15 cellular contexts compared by ENCODE assay signal in genomic region chr5:57324888-57325287, GRCh38.
"Had no signal": no experiment of that assay in that cellular context is flagged by ENCODE, and none has a peak within 500 bp of the region (broad histone marks: within the 10 kb centered on the region; RNA-seq: fewer than 3 reads in every experiment).

No MANE protein-coding gene starts in this region.

- H3K9me3 ChIP-seq: lower lobe of right lung, neutrophil, SJSA1 had no signal

- H3K4me3 ChIP-seq: dorsolateral prefrontal cortex, lower lobe of right lung, SJSA1, skin epidermis had no signal

- H3K27ac ChIP-seq: lower lobe of right lung, neutrophil, SJSA1 had no signal

- H3K4me1 Mint-ChIP-seq: activated B cell treated with CpG ODN at 0.5 μM for 24 hours, naive B cell had no signal

- H3K4me1 ChIP-seq: lower lobe of right lung, SJSA1 had no signal

- DNase-seq: activated B cell treated with CpG ODN at 0.5 μM for 24 hours; activated CD4-positive, alpha-beta T cell treated with anti-CD3 and anti-CD28 coated beads, Interleukin-2, amount 10 ng/mL, durations not matched to agents 7 days and 5 days; activated naive CD8-positive, alpha-beta T cell treated with anti-CD3 and anti-CD28 coated beads for 36 hours; dorsolateral prefrontal cortex; lower lobe of right lung; naive B cell; retina; stimulated activated CD4-positive, alpha-beta T cell treated with anti-CD3 and anti-CD28 coated beads, Interleukin-4, amount 100 ng/mL, for 4 hours; stimulated activated CD8-positive, alpha-beta memory T cell treated with anti-CD3 and anti-CD28 coated beads, Interleukin-4, amount 100 ng/mL, for 48 hours; stimulated activated naive CD4-positive, alpha-beta T cell treated with Interleukin-2 at 50 U/mL for 16 hours had no signal

- H3K27me3 ChIP-seq: dorsolateral prefrontal cortex, neutrophil, SJSA1 had no signal

- H3K4me3 Mint-ChIP-seq: activated B cell treated with CpG ODN at 0.5 μM for 24 hours; activated CD4-positive, alpha-beta T cell treated with anti-CD3 and anti-CD28 coated beads, Interleukin-2, amount 10 ng/mL, durations not matched to agents 7 days and 5 days; activated naive CD8-positive, alpha-beta T cell treated with anti-CD3 and anti-CD28 coated beads for 36 hours; naive B cell; T-helper 2 cell treated with Interferon-gamma antibody and Interleukin-4, amounts not matched to agents 5 μg/mL and 100 μg/mL, for 36 hours; type B pancreatic cell had no signal

- H3K9me3 Mint-ChIP-seq: activated CD4-positive, alpha-beta T cell treated with anti-CD3 and anti-CD28 coated beads, Interleukin-2, amount 10 ng/mL, durations not matched to agents 7 days and 5 days; T-helper 2 cell treated with Interferon-gamma antibody and Interleukin-4, amounts not matched to agents 5 μg/mL and 100 μg/mL, for 36 hours had no signal

- H3K27me3 Mint-ChIP-seq: activated CD4-positive, alpha-beta T cell treated with anti-CD3 and anti-CD28 coated beads, Interleukin-2, amount 10 ng/mL, durations not matched to agents 7 days and 5 days; activated naive CD8-positive, alpha-beta T cell treated with anti-CD3 and anti-CD28 coated beads for 36 hours; naive B cell; type B pancreatic cell had no signal

- H3K36me3 Mint-ChIP-seq: activated naive CD8-positive, alpha-beta T cell treated with anti-CD3 and anti-CD28 coated beads for 36 hours; naive B cell; type B pancreatic cell had no signal

- H3K27ac Mint-ChIP-seq: activated B cell treated with CpG ODN at 0.5 μM for 24 hours; activated CD4-positive, alpha-beta T cell treated with anti-CD3 and anti-CD28 coated beads, Interleukin-2, amount 10 ng/mL, durations not matched to agents 7 days and 5 days; activated naive CD8-positive, alpha-beta T cell treated with anti-CD3 and anti-CD28 coated beads for 36 hours; naive B cell; T-helper 2 cell treated with Interferon-gamma antibody and Interleukin-4, amounts not matched to agents 5 μg/mL and 100 μg/mL, for 36 hours; type B pancreatic cell had no signal

- H3K36me3 ChIP-seq: lower lobe of right lung, neutrophil, SJSA1 had no signal

- ATAC-seq: lower lobe of right lung had no signal
